In the genomic region with DNA sequence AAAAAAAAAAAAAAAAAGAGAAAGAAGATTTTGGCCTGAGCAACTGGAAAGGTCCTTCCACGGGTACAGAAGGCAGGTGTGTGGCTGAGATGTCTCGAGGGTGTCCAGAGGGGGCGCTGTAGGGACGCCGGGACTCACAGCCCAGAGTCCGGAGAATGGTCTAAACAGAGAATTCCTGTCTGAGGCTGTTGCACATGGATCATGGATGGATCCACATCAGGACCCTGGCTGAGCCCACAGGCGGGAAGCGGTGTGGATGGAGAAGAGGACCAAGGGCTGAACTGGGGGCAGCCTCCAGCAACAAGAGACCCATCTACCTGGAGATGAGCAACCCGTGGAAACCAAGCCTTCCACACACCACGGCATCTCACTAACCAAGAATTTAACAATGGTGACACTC, we compare ENCODE assay signal across 2 cellular contexts.
TF ChIP-seq lines count a peak whose summit lies in the region.

No MANE protein-coding gene starts in this region.

TF ChIP-seq in HepG2, 621 proteins besides CTCF, POLR2A, EP300 and RAD21:
- TF ChIP-seq ZNF121 (CRISPR knock-in tag; IDR thresholded peaks at IDR 0.05) = no peak
- 0 out of 2 replicates have a peak, but pooled peaks have one; percentile 14 for TF ChIP-seq STAG1 (CRISPR knock-in tag; IDR thresholded peaks at IDR 0.05)
- no peak for TF ChIP-seq ZNF496 (CRISPR knock-in tag; IDR thresholded peaks at IDR 0.05; ENCODE audit: insufficient replicate concordance)
- no peak for TF ChIP-seq MTF2 (CRISPR knock-in tag; IDR thresholded peaks at IDR 0.05; ENCODE audit: borderline replicate concordance)
TF ChIP-seq in HepG2: peak in this region for 1.

TF ChIP-seq in endothelial cell of umbilical vein, 7 proteins besides CTCF, POLR2A, EP300 and RAD21:
- no peak for TF ChIP-seq EZH2 (IDR thresholded peaks at IDR 0.05; ENCODE audit: borderline replicate concordance, low read depth, low read length, severe bottlenecking)
- no peak for TF ChIP-seq POLR2AphosphoS5 (IDR thresholded peaks at IDR 0.05; ENCODE audit: insufficient read depth, low read depth, low read length)
- TF ChIP-seq MYC (IDR thresholded peaks at IDR 0.05; ENCODE audit: low read depth, low read length) = no peak
- no peak for TF ChIP-seq GATA2 (IDR thresholded peaks at IDR 0.05; ENCODE audit: insufficient read depth, insufficient read length, low read depth, low read length)
- TF ChIP-seq, protein P1, sequence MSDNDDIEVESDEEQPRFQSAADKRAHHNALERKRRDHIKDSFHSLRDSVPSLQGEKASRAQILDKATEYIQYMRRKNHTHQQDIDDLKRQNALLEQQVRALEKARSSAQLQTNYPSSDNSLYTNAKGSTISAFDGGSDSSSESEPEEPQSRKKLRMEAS (IDR thresholded peaks at IDR 0.05; ENCODE audit: insufficient read depth, insufficient read length) = no peak
- no peak for TF ChIP-seq JUN (IDR thresholded peaks at IDR 0.05; ENCODE audit: borderline replicate concordance, insufficient read depth, insufficient read length, low read depth)
- no peak for TF ChIP-seq FOS (IDR thresholded peaks at IDR 0.05; ENCODE audit: borderline replicate concordance, insufficient read depth, low read length)
